ENCODE assay signal across 24 cellular contexts in genomic region chr5:98913911-98914310, GRCh38. TPM values are rescaled to one million over a fixed set of nuclear protein-coding genes. Genes with fewer than 3 reads are reported as not detected.
DNase-seq lines count a peak whose midpoint lies in the region; ATAC-seq lines count a peak whose summit lies in the region.
"Had no signal": no experiment of that assay in that cellular context is flagged by ENCODE, and none has a peak within 500 bp of the region (broad histone marks: within the 10 kb centered on the region; RNA-seq: fewer than 3 reads in every experiment).

No MANE protein-coding gene starts in this region.

- no peak overlapping the region for H3K4me3 Mint-ChIP-seq in activated T-cell treated with anti-CD3 and anti-CD28 coated beads, Interleukin-2, amount 50 U/mL, for 72 hours
- peak overlapping the region in 1 of 2 donors; percentile 18 for H3K4me3 Mint-ChIP-seq in effector memory CD8-positive, alpha-beta T cell
- H3K4me3 Mint-ChIP-seq in stimulated activated memory B cell treated with anti-CD40 and anti-IgM and Interleukin-4, amounts not matched to agents 10 μg/mL and 1 μg/mL and 100 μg/mL, for 72 hours, result no peak overlapping the region
- H3K4me3 Mint-ChIP-seq: brain had no signal

- DNase-seq in activated T-cell treated with anti-CD3 and anti-CD28 coated beads, Interleukin-2, amount 50 U/mL, for 72 hours, result no peak
- DNase-seq in activated T-cell treated with anti-CD3 and anti-CD28 coated beads, Interleukin-2, amount 50 U/mL, for 1 hour, result no peak
- DNase-seq in effector memory CD8-positive, alpha-beta T cell, result no peak
- no peak for DNase-seq in NCI-H2107 (lab: John Stamatoyannopoulos, UW)
- DNase-seq in ureter (ENCODE audit: low spot score), result no peak
- DNase-seq: activated CD4-positive, CD25-positive, alpha-beta regulatory T cell treated with anti-CD3 and anti-CD28 coated beads, Interleukin-2, amount 50 U/mL, for 72 hours; C1 segment of cervical spinal cord; DMS 273 treated with DMSO at 0.1 percent for 48 hours; effector CD8-positive, alpha-beta T cell; foreskin keratinocyte; mesenchymal stem cell; NCI-H1105; NCI-H2029 treated with DMSO at 0.1 percent for 48 hours; NCI-H226; OCI-M1; ovary; Right ventricle myocardium superior; stimulated activated naive CD4-positive, alpha-beta T cell; SW 1271 had no signal

- H3K27me3 Mint-ChIP-seq in activated T-cell treated with anti-CD3 and anti-CD28 coated beads, Interleukin-2, amount 50 U/mL, for 72 hours (ENCODE audit: low read depth), result no peaks in the 10 kb centered on the region
- H3K27me3 Mint-ChIP-seq in effector memory CD8-positive, alpha-beta T cell, result no peaks in the 10 kb centered on the region
- no peaks in the 10 kb centered on the region for H3K27me3 Mint-ChIP-seq in stimulated activated memory B cell treated with anti-CD40 and anti-IgM and Interleukin-4, amounts not matched to agents 10 μg/mL and 1 μg/mL and 100 μg/mL, for 72 hours
- H3K27me3 Mint-ChIP-seq: brain, IgD-negative memory B cell had no signal

- peak overlapping the region; percentile 85 for H3K27ac Mint-ChIP-seq in activated T-cell treated with anti-CD3 and anti-CD28 coated beads, Interleukin-2, amount 50 U/mL, for 72 hours
- peak overlapping the region in 1 of 2 donors; percentile 42 for H3K27ac Mint-ChIP-seq in effector memory CD8-positive, alpha-beta T cell
- peak overlapping the region; percentile 42 for H3K27ac Mint-ChIP-seq in stimulated activated memory B cell treated with anti-CD40 and anti-IgM and Interleukin-4, amounts not matched to agents 10 μg/mL and 1 μg/mL and 100 μg/mL, for 72 hours
- H3K27ac Mint-ChIP-seq: brain had no signal

- no peaks in the 10 kb centered on the region for H3K9me3 Mint-ChIP-seq in activated T-cell treated with anti-CD3 and anti-CD28 coated beads, Interleukin-2, amount 50 U/mL, for 72 hours
- H3K9me3 Mint-ChIP-seq in effector memory CD8-positive, alpha-beta T cell, result no peaks in the 10 kb centered on the region
- no peaks in the 10 kb centered on the region for H3K9me3 Mint-ChIP-seq in stimulated activated memory B cell treated with anti-CD40 and anti-IgM and Interleukin-4, amounts not matched to agents 10 μg/mL and 1 μg/mL and 100 μg/mL, for 72 hours
- H3K9me3 Mint-ChIP-seq: brain, IgD-negative memory B cell had no signal

- peaks cover 9 to 32% of the 10 kb centered on the region in 2 donors for H3K36me3 Mint-ChIP-seq in activated T-cell treated with anti-CD3 and anti-CD28 coated beads, Interleukin-2, amount 50 U/mL, for 72 hours (ENCODE audit: insufficient read depth in 2 of 2)
- H3K36me3 Mint-ChIP-seq in effector memory CD8-positive, alpha-beta T cell (ENCODE audit: insufficient read depth), result peaks cover 73% of the 10 kb centered on the region
- peaks cover 36% of the 10 kb centered on the region for H3K36me3 Mint-ChIP-seq in stimulated activated memory B cell treated with anti-CD40 and anti-IgM and Interleukin-4, amounts not matched to agents 10 μg/mL and 1 μg/mL and 100 μg/mL, for 72 hours

- peaks cover 66% of the 10 kb centered on the region for H3K4me1 Mint-ChIP-seq in activated T-cell treated with anti-CD3 and anti-CD28 coated beads, Interleukin-2, amount 50 U/mL, for 72 hours (ENCODE audit: low read depth)
- H3K4me1 Mint-ChIP-seq in effector memory CD8-positive, alpha-beta T cell (ENCODE audit: low read depth in 2 of 2), result peaks cover 39 to 61% of the 10 kb centered on the region in 2 donors
- H3K4me1 Mint-ChIP-seq in stimulated activated memory B cell treated with anti-CD40 and anti-IgM and Interleukin-4, amounts not matched to agents 10 μg/mL and 1 μg/mL and 100 μg/mL, for 72 hours, result peaks cover 77% of the 10 kb centered on the region

- peak in 1 of 2 donors; percentile 37 for ATAC-seq in activated T-cell treated with anti-CD3 and anti-CD28 coated beads, Interleukin-2, amount 50 U/mL, for 72 hours (replicated peaks in 1 of 2)
- ATAC-seq in HG03175 (IDR thresholded peaks at IDR 0.05; ENCODE audit: unreplicated experiment), result peak; percentile 55
- peak; percentile 59 for ATAC-seq in effector memory CD8-positive, alpha-beta T cell (replicated peaks)
- no peak for ATAC-seq in stimulated activated memory B cell treated with anti-CD40 and anti-IgM and Interleukin-4, amounts not matched to agents 10 μg/mL and 1 μg/mL and 100 μg/mL, for 72 hours
- no peak for ATAC-seq in GM21390 (IDR thresholded peaks at IDR 0.05; ENCODE audit: unreplicated experiment)
- ATAC-seq: foreskin keratinocyte had no signal

RNA-seq across cellular contexts. Expression of gene CHD1, which starts 14.9 kb away (rescaled TPM):
- total RNA-seq in activated T-cell treated with anti-CD3 and anti-CD28 coated beads, Interleukin-2, amount 50 U/mL, for 72 hours, result 10 to 100 TPM; 66.4 to 67.4 TPM
- 53.5 TPM for total RNA-seq in ureter

Comparison
In these comparisons a context has a peak if more than half of its experiments do, and no peak if none do; other contexts are left out.
1. ATAC-seq: peak in HG03175 (single experiment) and effector memory CD8-positive, alpha-beta T cell (single experiment); none in stimulated activated memory B cell treated with anti-CD40 and anti-IgM and Interleukin-4, amounts not matched to agents 10 μg/mL and 1 μg/mL and 100 μg/mL, for 72 hours (single experiment) and GM21390 (single experiment).